ENCODE assay signal across 18 cellular contexts in genomic region chr22:18554280-18555256, GRCh38. TPM values are rescaled to one million over a fixed set of nuclear protein-coding genes. Genes with fewer than 3 reads are reported as not detected.
"Had no signal": no experiment of that assay in that cellular context is flagged by ENCODE, and none has a peak within 500 bp of the region (broad histone marks: within the 10 kb centered on the region; RNA-seq: fewer than 3 reads in every experiment).

No MANE protein-coding gene starts in this region.

RNA-seq across cellular contexts. Expression of gene TMEM191B, which starts 27.0 kb away (rescaled TPM):
- total RNA-seq: endothelial cell of umbilical vein; skeletal muscle tissue; T-helper 2 cell treated with Interferon-gamma antibody and Interleukin-4, amounts not matched to agents 100 ng/mL and 5 ng/mL, for 36 hours had no signal

RNA-seq across cellular contexts. Expression of gene GGTLC3, which starts 36.6 kb away (rescaled TPM):
- total RNA-seq: activated B cell treated with CpG ODN at 0.5 μM for 24 hours; activated CD8-positive, alpha-beta memory T cell treated with anti-CD3 and anti-CD28 coated beads, Interleukin-2, amount 10 ng/mL, durations not matched to agents 7 days and 5 days; activated CD8-positive, alpha-beta T cell treated with anti-CD3 and anti-CD28 coated beads, Interleukin-2, amount 10 ng/mL, durations not matched to agents 7 days and 5 days; activated T-helper 2 cell treated with anti-CD3 and anti-CD28 coated beads, Interferon-gamma antibody, Interleukin-2, Interleukin-4, amounts not matched to agents 10 μg/mL and 5 μg/mL and 100 μg/mL, durations not matched to agents 14 hours and 24 hours and 36 hours; breast epithelium; endothelial cell of umbilical vein; hepatocyte; mesothelial cell of epicardium; naive thymus-derived CD8-positive, alpha-beta T cell; neural crest cell; pulmonary artery endothelial cell; right atrium auricular region; skeletal muscle tissue; T-cell; T-helper 2 cell treated with Interferon-gamma antibody and Interleukin-4, amounts not matched to agents 100 ng/mL and 5 ng/mL, for 36 hours; transverse colon; uterus had no signal
- polyA plus RNA-seq: endothelial cell of umbilical vein, esophagus, hepatocyte had no signal

RNA-seq across cellular contexts. Expression of gene RIMBP3, which starts 57.2 kb away (rescaled TPM):
- polyA plus RNA-seq: endothelial cell of umbilical vein had no signal
